ENCODE assay signal across 19 cellular contexts in genomic region chr4:119240128-119240527, GRCh38. TPM values are rescaled to one million over a fixed set of nuclear protein-coding genes. Genes with fewer than 3 reads are reported as not detected.
DNase-seq lines count a peak whose midpoint lies in the region; ATAC-seq and TF ChIP-seq lines count a peak whose summit lies in the region.
"Had no signal": no experiment of that assay in that cellular context is flagged by ENCODE, and none has a peak within 500 bp of the region (broad histone marks: within the 10 kb centered on the region; RNA-seq: fewer than 3 reads in every experiment).

No MANE protein-coding gene starts in this region.

- CTCF ChIA-PET in HEK293 (lab: Yijun Ruan, JAX) (no interaction called here), WTC11 (lab: Charles Lee) (no interaction called here)

- H3K4me1 Mint-ChIP-seq in WTC11, result peaks cover 42% of the 10 kb centered on the region

- ATAC-seq in WTC11, result no peak
- no peak for ATAC-seq in gastrocnemius medialis
- ATAC-seq in HG03196 (IDR thresholded peaks at IDR 0.05; ENCODE audit: unreplicated experiment), result no peak
- ATAC-seq in esophagus mucosa, result no peak
- ATAC-seq: CD8-positive, alpha-beta T cell had no signal

- H3K9ac ChIP-seq in mesendoderm (ENCODE audit: low read length), result no peak overlapping the region
- H3K9ac ChIP-seq: BLaER1, GM23248 had no signal

- WGBS in mesendoderm (ENCODE audit: extremely low coverage, insufficient coverage, low lambda C conversion rate), result no CpG with 5 or more reads among the region's 1 CpG

- H2BK120ac ChIP-seq in mesendoderm (ENCODE audit: low read depth, low read length), result no peak overlapping the region

- no peak overlapping the region for H2BK5ac ChIP-seq in mesendoderm (ENCODE audit: low read length)

- no peaks in the 10 kb centered on the region for H3K27me3 ChIP-seq in mesendoderm (ENCODE audit: insufficient read depth, low read length, poor library complexity)
- H3K27me3 ChIP-seq in gastrocnemius medialis, result no peaks in the 10 kb centered on the region
- H3K27me3 ChIP-seq: BLaER1 had no signal

- peaks cover 6% of the 10 kb centered on the region; the same call in 1 of the 2 replicates for H3K4me1 ChIP-seq in HEK293 (ENCODE audit: control insufficient read depth, insufficient read depth, low read length)
- peaks cover 7% of the 10 kb centered on the region for H3K4me1 ChIP-seq in mesendoderm (ENCODE audit: control insufficient read depth, low read depth, low read length)
- peaks cover 61 to 67% of the 10 kb centered on the region in 2 donors for H3K4me1 ChIP-seq in gastrocnemius medialis
- H3K4me1 ChIP-seq: Caco-2 had no signal

- in situ Hi-C loops in gastrocnemius medialis (cut with MboI; ENCODE audit: low sequenced_read_pairs in 4 of 4), result no loop called here

- no peak overlapping the region for H3K56ac ChIP-seq in mesendoderm (ENCODE audit: low read length)

- no peaks in the 10 kb centered on the region for H3K79me1 ChIP-seq in mesendoderm (ENCODE audit: low read length)

- H3K27me3 Mint-ChIP-seq in WTC11 (ENCODE audit: low read depth), result no peaks in the 10 kb centered on the region
- H3K27me3 Mint-ChIP-seq: B cell; CD4-positive, CD25-positive, alpha-beta regulatory T cell had no signal

- no peaks in the 10 kb centered on the region for H3K79me2 ChIP-seq in mesendoderm (ENCODE audit: control insufficient read depth, insufficient read depth, low read length)

- H2BK15ac ChIP-seq in mesendoderm (replicated peaks; ENCODE audit: low read depth), result no peak overlapping the region

- H3K36me3 ChIP-seq in HEK293 (ENCODE audit: control insufficient read depth in 2 of 2, insufficient read depth in 1 of 2, low read length in 2 of 2) (peaks cover 0 to 16% of the 10 kb centered on the region in 2 experiments; a peak in 1 of 3 replicates), mesendoderm (ENCODE audit: control insufficient read depth, insufficient read depth, low read length) (no peaks in the 10 kb centered on the region), gastrocnemius medialis (peaks cover 4 to 45% of the 10 kb centered on the region in 2 donors)

- DNase-seq in WTC11 (ENCODE audit: low spot score), result no peak
- DNase-seq in mesendoderm, result peak; percentile 25
- no peak for DNase-seq in gastrocnemius medialis
- no peak for DNase-seq in middle frontal gyrus (ENCODE audit: extremely low spot score, low spot score)
- DNase-seq: Caco-2; CD4-positive, CD25-positive, alpha-beta regulatory T cell; CD8-positive, alpha-beta T cell; DMS153; DND-41; GM23248; H7; HCEC 1CT had no signal

- H3K9me3 ChIP-seq in HEK293 (ENCODE audit: control insufficient read depth, insufficient read depth, low read depth, low read length), result no peaks in the 10 kb centered on the region
- no peaks in the 10 kb centered on the region for H3K9me3 ChIP-seq in gastrocnemius medialis
- H3K9me3 ChIP-seq: BLaER1, Caco-2 had no signal

- TF ChIP-seq POLR2A in gastrocnemius medialis (IDR thresholded peaks at IDR 0.05), result no peak

- no peak overlapping the region for H4K5ac ChIP-seq in mesendoderm (ENCODE audit: low read length)

- no peak overlapping the region for H3K4me2 ChIP-seq in mesendoderm (ENCODE audit: low read length)
- H3K4me2 ChIP-seq: BLaER1 had no signal

- TF ChIP-seq CTCF in HEK293 (tag by site-specific recombination; IDR thresholded peaks at IDR 0.05), result no peak
- TF ChIP-seq CTCF in WTC11 (IDR thresholded peaks at IDR 0.05), result no peak
- no peak for TF ChIP-seq CTCF in gastrocnemius medialis (IDR thresholded peaks at IDR 0.05 in 4 of 5, conservative IDR thresholded peaks at IDR 0.05 in 1 of 5)

- H3K4ac ChIP-seq in mesendoderm (ENCODE audit: low read depth, low read length), result no peak overlapping the region

- H4K8ac ChIP-seq in mesendoderm (ENCODE audit: low read depth, low read length), result no peak overlapping the region

- POLR2A ChIA-PET in HEK293 (lab: Yijun Ruan, JAX) (no interaction called here), WTC11 (lab: Charles Lee) (no interaction called here)

- H3K18ac ChIP-seq in mesendoderm (ENCODE audit: low read length), result no peak overlapping the region

- no peaks in the 10 kb centered on the region for H3K9me3 Mint-ChIP-seq in WTC11
- H3K9me3 Mint-ChIP-seq: CD4-positive, CD25-positive, alpha-beta regulatory T cell; CD8-positive, alpha-beta T cell had no signal

- H2AK5ac ChIP-seq in mesendoderm (ENCODE audit: low read length), result no peak overlapping the region

- no peak overlapping the region for H3K27ac ChIP-seq in HEK293 (ENCODE audit: extremely low read depth, low read depth, low read length)
- no peak overlapping the region for H3K27ac ChIP-seq in mesendoderm (ENCODE audit: low read depth, low read length)
- peak overlapping the region; percentile 36 to 72 (median 56) for H3K27ac ChIP-seq in gastrocnemius medialis
- H3K27ac ChIP-seq: 22Rv1, BLaER1, C4-2B, GM23248 had no signal

- H3K4me3 Mint-ChIP-seq in WTC11, result no peak overlapping the region
- H3K4me3 Mint-ChIP-seq: B cell; CD4-positive, CD25-positive, alpha-beta regulatory T cell; CD8-positive, alpha-beta T cell had no signal

- no peak overlapping the region for H3K23ac ChIP-seq in mesendoderm (ENCODE audit: low read length)

- H3K36me3 Mint-ChIP-seq in WTC11, result peaks cover 14% of the 10 kb centered on the region

- no peak overlapping the region for H3K4me3 ChIP-seq in HEK293 (ENCODE audit: low read depth, low read length)
- no peak overlapping the region for H3K4me3 ChIP-seq in mesendoderm (ENCODE audit: low read length)
- H3K4me3 ChIP-seq in gastrocnemius medialis, result no peak overlapping the region
- H3K4me3 ChIP-seq: BLaER1, GM23248 had no signal

- peak overlapping the region; percentile 31 for H3K27ac Mint-ChIP-seq in WTC11
- H3K27ac Mint-ChIP-seq: B cell; CD4-positive, CD25-positive, alpha-beta regulatory T cell; CD8-positive, alpha-beta T cell had no signal

- intact Hi-C loops in gastrocnemius medialis (cut with DNase I; ENCODE audit: low total_unique reads), result no loop called here

TF ChIP-seq in HEK293, 187 proteins besides CTCF, POLR2A, EP300 and RAD21 (continues in another document):
- TF ChIP-seq PRDM6 (tag by site-specific recombination; IDR thresholded peaks at IDR 0.05), result peak; percentile 64
- TF ChIP-seq ZNF112 (tag by site-specific recombination; IDR thresholded peaks at IDR 0.05), result no peak
- TF ChIP-seq YY1 (tag by site-specific recombination; IDR thresholded peaks at IDR 0.05), result no peak
- no peak for TF ChIP-seq ZNF423 (tag by site-specific recombination; IDR thresholded peaks at IDR 0.05)
- TF ChIP-seq ZNF514 (tag by site-specific recombination; IDR thresholded peaks at IDR 0.05), result no peak
- no peak for TF ChIP-seq ZNF169 (tag by site-specific recombination; IDR thresholded peaks at IDR 0.05)

TF ChIP-seq in WTC11, 78 proteins besides CTCF, POLR2A, EP300 and RAD21 (continues in another document):
- TF ChIP-seq TEAD1 (CRISPR knock-in tag; IDR thresholded peaks at IDR 0.05) (no peak), ZNF138 (CRISPR knock-in tag; conservative IDR thresholded peaks at IDR 0.05) (no peak), GTF2I (CRISPR knock-in tag; conservative IDR thresholded peaks at IDR 0.05) (no peak), ATF3 (CRISPR knock-in tag; conservative IDR thresholded peaks at IDR 0.05) (no peak), ZSCAN18 (CRISPR knock-in tag; IDR thresholded peaks at IDR 0.05) (no peak), OVOL2 (CRISPR knock-in tag; IDR thresholded peaks at IDR 0.05; ENCODE audit: borderline replicate concordance) (no peak), CREM (CRISPR knock-in tag; IDR thresholded peaks at IDR 0.05) (no peak), GRHL2 (CRISPR knock-in tag; IDR thresholded peaks at IDR 0.05; ENCODE audit: insufficient replicate concordance, severe bottlenecking) (no peak), ZNF416 (CRISPR knock-in tag; IDR thresholded peaks at IDR 0.05) (no peak), ZNF281 (CRISPR knock-in tag; IDR thresholded peaks at IDR 0.05) (no peak)
- TF ChIP-seq, protein P1, sequence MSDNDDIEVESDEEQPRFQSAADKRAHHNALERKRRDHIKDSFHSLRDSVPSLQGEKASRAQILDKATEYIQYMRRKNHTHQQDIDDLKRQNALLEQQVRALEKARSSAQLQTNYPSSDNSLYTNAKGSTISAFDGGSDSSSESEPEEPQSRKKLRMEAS (CRISPR knock-in tag; IDR thresholded peaks at IDR 0.05), result no peak

RNA-seq across cellular contexts. Expression of gene USP53, which starts 27.6 kb away (rescaled TPM):
- total RNA-seq in WTC11 (2021), result 17.1 to 20.1 TPM (median 19.2 TPM) in 3 replicates
- polyA plus RNA-seq in mesendoderm (2013, experiment 1 of 2), result 18.4 TPM
- 17.3 TPM for polyA plus RNA-seq in mesendoderm (2013, experiment 2 of 2)
- 100 to 1,000 TPM in 1 of 4 donors, 10 to 100 TPM in 3; 56.9 to 190 (median 98.5) TPM for total RNA-seq in gastrocnemius medialis
- 19.5 TPM for total RNA-seq in esophagus mucosa

Comparison
In these comparisons a context has a peak if more than half of its experiments do, and no peak if none do; other contexts are left out.
1. H3K27ac ChIP-seq: peak in gastrocnemius medialis (4 of 4); none in HEK293 (single experiment) and mesendoderm (single experiment).